In genomic region chr2:216616083-216616678, GRCh38 we compare ENCODE assay signal across 1 cellular context.
TF ChIP-seq lines count a peak whose summit lies in the region.

No MANE protein-coding gene starts in this region.

TF ChIP-seq in HepG2, 621 proteins besides CTCF, POLR2A, EP300 and RAD21 (continued from another document and continues in another):
- TF ChIP-seq NR2F6 (IDR thresholded peaks at IDR 0.05) (no peak), NR2F6 (CRISPR knock-in tag; IDR thresholded peaks at IDR 0.05) (peak; percentile 40; the same call in 1 of the 2 replicates), ZBTB4 (CRISPR knock-in tag; IDR thresholded peaks at IDR 0.05; ENCODE audit: borderline replicate concordance) (no peak), ZNF513 (CRISPR knock-in tag; conservative IDR thresholded peaks at IDR 0.05) (no peak), REL (CRISPR knock-in tag; conservative IDR thresholded peaks at IDR 0.05) (no peak), SAP130 (CRISPR knock-in tag; IDR thresholded peaks at IDR 0.05; ENCODE audit: low read depth) (peak; percentile 9; the same call in 1 of the 2 replicates), ZNF264 (CRISPR knock-in tag; IDR thresholded peaks at IDR 0.05) (no peak), RARA (CRISPR knock-in tag; IDR thresholded peaks at IDR 0.05) (peak; percentile 62), ZNF276 (CRISPR knock-in tag; IDR thresholded peaks at IDR 0.05; ENCODE audit: low read depth) (0 out of 2 replicates have a peak, but pooled peaks have one; percentile 29), POGK (CRISPR knock-in tag; conservative IDR thresholded peaks at IDR 0.05) (peak; percentile 26; the same call in 1 of the 2 replicates), HDAC1 (CRISPR knock-in tag; IDR thresholded peaks at IDR 0.05) (peak; percentile 7; the same call in 1 of the 2 replicates), UBTF (CRISPR knock-in tag; IDR thresholded peaks at IDR 0.05) (0 out of 2 replicates have a peak, but pooled peaks have one; percentile 14), ZFY (CRISPR knock-in tag; IDR thresholded peaks at IDR 0.05) (no peak), BORCS8-MEF2B (CRISPR knock-in tag; IDR thresholded peaks at IDR 0.05) (no peak), ZSCAN30 (CRISPR knock-in tag; IDR thresholded peaks at IDR 0.05) (no peak), GLMP (CRISPR knock-in tag; IDR thresholded peaks at IDR 0.05; ENCODE audit: borderline replicate concordance) (no peak), ZNF616 (CRISPR knock-in tag; IDR thresholded peaks at IDR 0.05; ENCODE audit: low read depth) (no peak), ZNF607 (CRISPR knock-in tag; IDR thresholded peaks at IDR 0.05; ENCODE audit: borderline replicate concordance) (no peak), THAP11 (CRISPR knock-in tag; IDR thresholded peaks at IDR 0.05) (no peak), SALL1 (CRISPR knock-in tag; IDR thresholded peaks at IDR 0.05) (peak; percentile 64), ZNF572 (CRISPR knock-in tag; IDR thresholded peaks at IDR 0.05) (no peak), TFDP2 (CRISPR knock-in tag; IDR thresholded peaks at IDR 0.05) (no peak), RXRB (CRISPR knock-in tag; IDR thresholded peaks at IDR 0.05; ENCODE audit: borderline replicate concordance) (peak; percentile 56; the same call in 1 of the 2 replicates), RARG (CRISPR knock-in tag; IDR thresholded peaks at IDR 0.05; ENCODE audit: low read depth) (no peak), ZNF564 (CRISPR knock-in tag; IDR thresholded peaks at IDR 0.05) (no peak), ZZZ3 (CRISPR knock-in tag; IDR thresholded peaks at IDR 0.05; ENCODE audit: borderline replicate concordance) (no peak), RNF2 (conservative IDR thresholded peaks at IDR 0.05; ENCODE audit: low read depth) (no peak), KDM1A (CRISPR knock-in tag; IDR thresholded peaks at IDR 0.05) (peak; percentile 82), ZNF7 (CRISPR knock-in tag; IDR thresholded peaks at IDR 0.05) (no peak), ZNF44 (CRISPR knock-in tag; IDR thresholded peaks at IDR 0.05) (no peak), NFKBIZ (CRISPR knock-in tag; IDR thresholded peaks at IDR 0.05) (no peak), MEF2D (CRISPR knock-in tag; IDR thresholded peaks at IDR 0.05) (no peak), ZBTB3 (CRISPR knock-in tag; IDR thresholded peaks at IDR 0.05; ENCODE audit: borderline replicate concordance, low read depth) (0 out of 2 replicates have a peak, but pooled peaks have one; percentile 42), MAFG (CRISPR knock-in tag; IDR thresholded peaks at IDR 0.05) (no peak), MED1 (CRISPR knock-in tag; IDR thresholded peaks at IDR 0.05) (peak; percentile 49; the same call in 1 of the 2 replicates), NFRKB (IDR thresholded peaks at IDR 0.05) (no peak), ARHGAP35 (CRISPR knock-in tag; IDR thresholded peaks at IDR 0.05; ENCODE audit: borderline replicate concordance) (no peak), ARID4A (CRISPR knock-in tag; IDR thresholded peaks at IDR 0.05; ENCODE audit: borderline replicate concordance) (peak; percentile 33; the same call in 1 of the 2 replicates), SOX5 (CRISPR knock-in tag; IDR thresholded peaks at IDR 0.05; ENCODE audit: borderline replicate concordance) (no peak), DR1 (CRISPR knock-in tag; IDR thresholded peaks at IDR 0.05) (no peak), GATAD2A (CRISPR knock-in tag; IDR thresholded peaks at IDR 0.05) (peak; percentile 51; the same call in 1 of the 2 replicates), MYPOP (CRISPR knock-in tag; IDR thresholded peaks at IDR 0.05) (no peak), ZNF503 (CRISPR knock-in tag; IDR thresholded peaks at IDR 0.05) (no peak), FOXK1 (CRISPR knock-in tag; IDR thresholded peaks at IDR 0.05; ENCODE audit: borderline replicate concordance, low read depth) (peak; percentile 75)
